Comparison of ENCODE assay signal across 8 cellular contexts in the genomic region with DNA sequence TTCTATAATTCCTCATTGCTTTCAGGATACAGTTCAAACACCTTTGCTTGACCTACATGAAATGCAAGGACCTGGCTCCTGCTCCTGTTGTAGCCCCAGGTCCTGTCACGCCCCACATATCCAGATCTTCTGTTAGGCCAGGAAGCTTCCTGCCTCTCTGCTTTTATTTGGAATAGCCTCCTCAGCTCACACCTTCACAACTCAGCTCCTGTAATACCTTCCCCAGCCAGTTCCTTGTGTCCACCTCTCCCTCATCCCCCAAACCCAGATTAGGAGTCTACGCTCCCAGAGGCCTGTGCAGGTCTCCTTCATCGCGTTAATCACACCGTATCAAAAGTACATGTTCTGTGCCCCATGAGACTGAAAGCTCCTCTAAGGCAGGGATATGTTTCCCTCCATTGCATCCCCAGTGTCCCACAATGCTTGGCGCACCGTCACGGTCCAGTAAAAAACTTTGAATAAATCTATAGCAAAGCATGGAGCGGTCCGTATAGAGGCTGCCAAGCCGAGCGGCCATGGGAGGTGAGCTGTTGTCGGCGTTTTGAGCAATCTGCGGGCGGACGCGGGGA. TPM values are rescaled to one million over a fixed set of nuclear protein-coding genes. Genes with fewer than 3 reads are reported as not detected.
A peak's percentile ranks its signal among the peaks of the same experiment; 100 is the strongest.
DNase-seq lines count a peak whose midpoint lies in the region; ATAC-seq and TF ChIP-seq lines count a peak whose summit lies in the region.

No MANE protein-coding gene starts in this region.

- no peaks in the 10 kb centered on the region for H3K9me3 ChIP-seq in IMR-90 (ENCODE audit: control insufficient read depth, insufficient read depth, low read length)

- H3K79me1 ChIP-seq in IMR-90 (ENCODE audit: low read depth in 1 of 2, low read length in 2 of 2) = peaks cover 10 to 14% of the 10 kb centered on the region in 2 experiments

- peak overlapping the region; percentile 27 for H3K27ac ChIP-seq in IMR-90 (ENCODE audit: insufficient read depth, low read length)

- no peaks in the 10 kb centered on the region for H3K9me3 Mint-ChIP-seq in central memory CD8-positive, alpha-beta T cell
- no peaks in the 10 kb centered on the region for H3K9me3 Mint-ChIP-seq in naive B cell

- 14% methylated on average over 6 of the region's 18 CpGs; no CpG with 5 or more reads in 1 of the 2 experiments for WGBS in IMR-90 (ENCODE audit: extremely low coverage in 2 of 2, insufficient read length in 1 of 2), 2 experiments

- no peak overlapping the region for H2AK9ac ChIP-seq in IMR-90 (replicated peaks; ENCODE audit: low read depth, low read length, poor library complexity)

- peak overlapping the region; percentile 6 for H2BK5ac ChIP-seq in IMR-90 (ENCODE audit: low read depth, low read length, poor library complexity, severe bottlenecking)

- in situ Hi-C loops in IMR-90 (cut with MboI; ENCODE audit: low sequenced_read_pairs) = no loop called here

- ATAC-seq in IMR-90 (ENCODE audit: low read depth) (no peak), naive B cell (ENCODE audit: low read depth in 2 of 2) (no peak)
- no peak for ATAC-seq in central memory CD8-positive, alpha-beta T cell (replicated peaks; ENCODE audit: extremely low read depth, poor library complexity, severe bottlenecking)

- CTCF ChIA-PET in IMR-90 (lab: Yijun Ruan, JAX) = interaction anchor here (0.8 to 1.5 kb wide), 2 partner anchors 16 to 18 kb away, joined by 3 to 4 read pairs; no protein-coding TSS in a partner anchor

- TF ChIP-seq CTCF in IMR-90 (conservative IDR thresholded peaks at IDR 0.05; ENCODE audit: low read depth, low read length) = no peak

- peaks cover 2% of the 10 kb centered on the region for H3K27me3 ChIP-seq in IMR-90 (ENCODE audit: control insufficient read depth, insufficient read depth, low read length)

- H3K4me2 ChIP-seq in IMR-90 (ENCODE audit: low read depth, low read length) = peak overlapping the region; percentile 90

- H3K27ac Mint-ChIP-seq in central memory CD8-positive, alpha-beta T cell (ENCODE audit: low read depth) = peak overlapping the region; percentile 91
- peak overlapping the region; percentile 88 to 99 (median 98) for H3K27ac Mint-ChIP-seq in naive B cell

- TF ChIP-seq POLR2A in IMR-90 (IDR thresholded peaks at IDR 0.05; ENCODE audit: low read depth, low read length) = no peak

- no peak for TF ChIP-seq RAD21 in IMR-90 (IDR thresholded peaks at IDR 0.05; ENCODE audit: low read length)

- peak overlapping the region; percentile 10; the same call in 1 of the 2 replicates for H3K4ac ChIP-seq in IMR-90 (ENCODE audit: low read depth, low read length)

- DNase-seq in NCI-H510A treated with DMSO at 0.1 percent for 48 hours (lab: John Stamatoyannopoulos, UW) = peak; percentile 54
- DNase-seq in NCI-H510A (lab: John Stamatoyannopoulos, UW) = no peak
- DNase-seq in IMR-90 = peak; percentile 1
- no peak for DNase-seq in central memory CD8-positive, alpha-beta T cell (ENCODE audit: low spot score in 2 of 2)
- DNase-seq in naive B cell = no peak
- no peak for DNase-seq in globus pallidus (ENCODE audit: low spot score)
- DNase-seq in UCSD-AML1 (lab: John Stamatoyannopoulos, UW; ENCODE audit: unreplicated experiment) = no peak
- DNase-seq in stimulated activated CD4-positive, alpha-beta T cell treated with anti-CD3 and anti-CD28 coated beads, Interleukin-15, amount 100 ng/mL, for 24 hours = no peak

- BruUV-seq in IMR-90 (replicated peaks; lab: Mats Ljungman, UMichigan) = no TSS peak

- intact Hi-C loops in IMR-90 (cut with micrococcal nuclease) = no loop called here

- peak overlapping the region; percentile 56 for H3K9ac ChIP-seq in IMR-90 (ENCODE audit: low read depth, low read length)

- peak overlapping the region; percentile 35 for H4K91ac ChIP-seq in IMR-90 (ENCODE audit: insufficient read depth, low read depth, low read length)

- H3K18ac ChIP-seq in IMR-90 (ENCODE audit: low read depth, low read length) = peak overlapping the region; percentile 18; the same call in 1 of the 2 replicates

- H4K5ac ChIP-seq in IMR-90 (ENCODE audit: low read depth, low read length) = peak overlapping the region; percentile 53

- H3K4me1 ChIP-seq in IMR-90 (ENCODE audit: control insufficient read depth, insufficient read depth, low read length) = no peaks in the 10 kb centered on the region

- H3K36me3 Mint-ChIP-seq in central memory CD8-positive, alpha-beta T cell (ENCODE audit: insufficient read depth) = peaks cover 14% of the 10 kb centered on the region
- peaks cover 0 to 9% of the 10 kb centered on the region in 2 donors for H3K36me3 Mint-ChIP-seq in naive B cell

- no peak overlapping the region for H2AK5ac ChIP-seq in IMR-90 (ENCODE audit: low read depth, low read length)

- dilution Hi-C loops in IMR-90 (cut with HindIII; ENCODE audit: low sequenced_read_pairs, unreplicated experiment) = no loop called here

- peak overlapping the region; percentile 19; the same call in 1 of the 2 replicates for H3K56ac ChIP-seq in IMR-90 (ENCODE audit: extremely low read depth, insufficient read depth, low read length)

- H3K4me3 ChIP-seq in IMR-90 (ENCODE audit: insufficient read depth, low read depth, low read length) = peak overlapping the region; percentile 75

- H2BK120ac ChIP-seq in IMR-90 (ENCODE audit: low read depth, low read length) = peak overlapping the region; percentile 22

- H3K27me3 Mint-ChIP-seq in central memory CD8-positive, alpha-beta T cell = no peaks in the 10 kb centered on the region
- peaks cover 0 to 5% (median 0%) of the 10 kb centered on the region in 3 donors for H3K27me3 Mint-ChIP-seq in naive B cell

- POLR2A ChIA-PET in IMR-90 (lab: Charles Lee; ENCODE audit: unreplicated experiment) = no interaction called here

- H3K9me1 ChIP-seq in IMR-90 (ENCODE audit: insufficient read depth, low read length) = no peaks in the 10 kb centered on the region

- H3K23ac ChIP-seq in IMR-90 (ENCODE audit: low read depth, low read length) = no peak overlapping the region

- H4K8ac ChIP-seq in IMR-90 (ENCODE audit: low read depth in 2 of 2, low read length in 2 of 2) = peak overlapping the region; percentile 48 to 51

- no peak overlapping the region; the same call in 2 of the 3 replicates for H2BK15ac ChIP-seq in IMR-90 (ENCODE audit: low read depth, low read length)

- no peak overlapping the region for H3K4me3 Mint-ChIP-seq in central memory CD8-positive, alpha-beta T cell
- peak overlapping the region in 6 of 8 donors; percentile 82 to 98 (median 92) for H3K4me3 Mint-ChIP-seq in naive B cell

- peak overlapping the region; percentile 92 for H2AFZ ChIP-seq in IMR-90 (replicated peaks; ENCODE audit: low read length, poor library complexity)

- H3K4me1 Mint-ChIP-seq in central memory CD8-positive, alpha-beta T cell = peaks cover 16% of the 10 kb centered on the region
- H3K4me1 Mint-ChIP-seq in naive B cell = peaks cover 23 to 35% (median 28%) of the 10 kb centered on the region in 3 donors

- H3K14ac ChIP-seq in IMR-90 (replicated peaks; ENCODE audit: low read depth, low read length) = peak overlapping the region; percentile 36; the same call in 1 of the 2 replicates

- H3K36me3 ChIP-seq in IMR-90 (ENCODE audit: control insufficient read depth, insufficient read depth, low read length) = peaks cover 2% of the 10 kb centered on the region; the same call in 1 of the 2 replicates

- H4K20me1 ChIP-seq in IMR-90 (ENCODE audit: insufficient read depth, low read length) = no peaks in the 10 kb centered on the region

- no peak overlapping the region for H2BK20ac ChIP-seq in IMR-90 (ENCODE audit: low read depth, low read length)

TF ChIP-seq in IMR-90, 13 proteins besides CTCF, POLR2A, EP300 and RAD21:
- TF ChIP-seq RCOR1 (IDR thresholded peaks at IDR 0.05; ENCODE audit: insufficient replicate concordance, low read length) (no peak), MAZ (IDR thresholded peaks at IDR 0.05; ENCODE audit: borderline replicate concordance, low read depth, low read length) (no peak), FOS (IDR thresholded peaks at IDR 0.05; ENCODE audit: low read depth, low read length) (0 out of 2 replicates have a peak, but pooled peaks have one; percentile 32), MAFK (IDR thresholded peaks at IDR 0.05; ENCODE audit: low read depth, low read length) (no peak), RFX5 (IDR thresholded peaks at IDR 0.05; ENCODE audit: low read depth, low read length) (no peak), MXI1 (IDR thresholded peaks at IDR 0.05; ENCODE audit: borderline replicate concordance, low read depth, low read length) (no peak), BHLHE40 (IDR thresholded peaks at IDR 0.05; ENCODE audit: low read depth, low read length) (no peak), CHD1 (IDR thresholded peaks at IDR 0.05; ENCODE audit: low read depth, low read length) (no peak), SMC3 (IDR thresholded peaks at IDR 0.05; ENCODE audit: low read depth, low read length) (no peak), CEBPB (IDR thresholded peaks at IDR 0.05; ENCODE audit: low read depth, low read length) (peak; percentile 94)
- TF ChIP-seq, protein P1, sequence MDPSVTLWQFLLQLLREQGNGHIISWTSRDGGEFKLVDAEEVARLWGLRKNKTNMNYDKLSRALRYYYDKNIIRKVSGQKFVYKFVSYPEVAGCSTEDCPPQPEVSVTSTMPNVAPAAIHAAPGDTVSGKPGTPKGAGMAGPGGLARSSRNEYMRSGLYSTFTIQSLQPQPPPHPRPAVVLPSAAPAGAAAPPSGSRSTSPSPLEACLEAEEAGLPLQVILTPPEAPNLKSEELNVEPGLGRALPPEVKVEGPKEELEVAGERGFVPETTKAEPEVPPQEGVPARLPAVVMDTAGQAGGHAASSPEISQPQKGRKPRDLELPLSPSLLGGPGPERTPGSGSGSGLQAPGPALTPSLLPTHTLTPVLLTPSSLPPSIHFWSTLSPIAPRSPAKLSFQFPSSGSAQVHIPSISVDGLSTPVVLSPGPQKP (IDR thresholded peaks at IDR 0.05; ENCODE audit: borderline replicate concordance, low read depth, low read length) = no peak
TF ChIP-seq in IMR-90: peak in this region for 2.

RNA-seq across cellular contexts. Expression of a gene that starts 0.4 kb away (rescaled TPM):
- total RNA-seq in IMR-90 (2012; rRNA removed) = 0.54 and 0.56 TPM in 2 replicates
- polyA plus RNA-seq in IMR-90 (2012; rRNA removed) (0.38 and 0.53 TPM in 2 replicates), naive B cell (ENCODE audit: low read depth in 6 of 6) (not detected)
- 0.19 and 0.35 TPM in 2 replicates for polyA plus RNA-seq in IMR-90 (2012; cell fraction: cytosol; rRNA removed)
- polyA plus RNA-seq in IMR-90 (2012; cell fraction: nucleus; rRNA removed; ENCODE audit: low replicate concordance) = 0.11 and 0.71 TPM in 2 replicates

RNA-seq across cellular contexts. Expression of a gene that starts 0.6 kb away (rescaled TPM):
- 50.4 and 70.3 TPM in 2 replicates for total RNA-seq in IMR-90 (2012; rRNA removed)
- polyA plus RNA-seq in IMR-90 (2012; rRNA removed) = 17.6 and 18.5 TPM in 2 replicates
- polyA plus RNA-seq in IMR-90 (2012; cell fraction: cytosol; rRNA removed) = 4.6 and 5.5 TPM in 2 replicates
- polyA plus RNA-seq in IMR-90 (2012; cell fraction: nucleus; rRNA removed; ENCODE audit: low replicate concordance) = 5.7 and 30.9 TPM in 2 replicates
- 10 to 100 TPM; 16.5 to 25.8 (median 22.2) TPM for polyA plus RNA-seq in naive B cell (ENCODE audit: low read depth in 6 of 6)

RNA-seq across cellular contexts. Expression of a gene that starts 46.6 kb away (rescaled TPM):
- total RNA-seq in IMR-90 (2012; rRNA removed) = not detected in 2 replicates
- polyA plus RNA-seq in IMR-90 (2012; rRNA removed) (not detected in 2 replicates), naive B cell (ENCODE audit: low read depth in 6 of 6) (not detected)
- polyA plus RNA-seq in IMR-90 (2012; cell fraction: cytosol; rRNA removed) = not detected in 2 replicates
- polyA plus RNA-seq in IMR-90 (2012; cell fraction: nucleus; rRNA removed; ENCODE audit: low replicate concordance) = not detected in 2 replicates

Comparison
In these comparisons a context has a peak if more than half of its experiments do, and no peak if none do; other contexts are left out.
1. DNase-seq: peak in NCI-H510A treated with DMSO at 0.1 percent for 48 hours (single experiment) and IMR-90 (single experiment); none in NCI-H510A (single experiment), central memory CD8-positive, alpha-beta T cell (0 of 2), naive B cell (single experiment), globus pallidus (single experiment), UCSD-AML1 (single experiment) and stimulated activated CD4-positive, alpha-beta T cell treated with anti-CD3 and anti-CD28 coated beads, Interleukin-15, amount 100 ng/mL, for 24 hours (single experiment).